ENCODE assay signal across 24 cellular contexts in genomic region chr6:144757299-144757698, GRCh38.
"Had no signal": no experiment of that assay in that cellular context is flagged by ENCODE, and none has a peak within 500 bp of the region (broad histone marks: within the 10 kb centered on the region; RNA-seq: fewer than 3 reads in every experiment).

No MANE protein-coding gene starts in this region.

- H3K27me3 ChIP-seq: ascending aorta, colonic mucosa, dorsolateral prefrontal cortex, esophagus muscularis mucosa, gastrocnemius medialis, uterus had no signal

- DNase-seq: activated gamma-delta T cell treated with Interleukin-2 at 50 U/mL for 16 hours; activated T-cell treated with anti-CD3 and anti-CD28 coated beads, Interleukin-2, amount 50 U/mL, for 1 hour; colonic mucosa; dorsolateral prefrontal cortex; effector memory CD8-positive, alpha-beta T cell; gastrocnemius medialis; hippocampal formation; islet precursor cell; left colon; mesendoderm; mucosa of descending colon; nephron progenitor cell; stimulated activated CD4-positive, alpha-beta T cell treated with anti-CD3 and anti-CD28 coated beads, Interleukin-15, amount 100 ng/mL, for 24 hours; T-helper 9 cell; trophoblast cell; uterus had no signal

- FAIRE-seq: endothelial cell of umbilical vein had no signal

- H3K36me3 ChIP-seq: colonic mucosa, gastrocnemius medialis, uterus had no signal

- H3K4me3 ChIP-seq: ascending aorta, colonic mucosa, dorsolateral prefrontal cortex, esophagus muscularis mucosa, gastrocnemius medialis, mucosa of descending colon, smooth muscle cell, uterus had no signal

- H3K4me1 ChIP-seq: colonic mucosa, uterus had no signal

- H3K27ac ChIP-seq: ascending aorta, colonic mucosa, dorsolateral prefrontal cortex, esophagus muscularis mucosa, gastrocnemius medialis, uterus had no signal

- ATAC-seq: activated naive CD4-positive, alpha-beta T cell treated with anti-CD3 and anti-CD28 coated beads, Interleukin-2, amount 50 U/mL, for 72 hours; effector memory CD8-positive, alpha-beta T cell; gastrocnemius medialis; left colon; mucosa of descending colon; sciatic nerve; stimulated activated memory B cell treated with anti-CD40 and anti-IgM and Interleukin-4, amounts not matched to agents 10 μg/mL and 1 μg/mL and 100 μg/mL, for 72 hours; WTC11 had no signal

- H3K4me2 ChIP-seq: smooth muscle cell had no signal

- H3K9me3 ChIP-seq: ascending aorta, colonic mucosa, esophagus muscularis mucosa, gastrocnemius medialis, mucosa of descending colon, uterus had no signal
